In genomic region chr3:108223928-108224327, GRCh38 we compare ENCODE assay signal across 11 cellular contexts. TPM values are rescaled to one million over a fixed set of nuclear protein-coding genes. Genes with fewer than 3 reads are reported as not detected.
DNase-seq lines count a peak whose midpoint lies in the region; ATAC-seq and TF ChIP-seq lines count a peak whose summit lies in the region.
"Had no signal": no experiment of that assay in that cellular context is flagged by ENCODE, and none has a peak within 500 bp of the region (broad histone marks: within the 10 kb centered on the region; RNA-seq: fewer than 3 reads in every experiment).

No MANE protein-coding gene starts in this region.

- ATAC-seq in activated naive CD4-positive, alpha-beta T cell treated with anti-CD3 and anti-CD28 coated beads, Interleukin-2, amount 50 U/mL, for 72 hours: no peak
- ATAC-seq in memory B cell (ENCODE audit: low read depth): no peak

- no peaks in the 10 kb centered on the region for H3K9me3 Mint-ChIP-seq in activated naive CD4-positive, alpha-beta T cell treated with anti-CD3 and anti-CD28 coated beads, Interleukin-2, amount 50 U/mL, for 72 hours
- H3K9me3 Mint-ChIP-seq in memory B cell (no peaks in the 10 kb centered on the region), Calu3 (ENCODE audit: low read depth, unreplicated experiment) (no peaks in the 10 kb centered on the region)

- H3K79me2 ChIP-seq in ACC112 (ENCODE audit: control insufficient read depth, insufficient read depth, low read length, unreplicated experiment): peaks cover 28% of the 10 kb centered on the region

- DNase-seq in activated naive CD4-positive, alpha-beta T cell treated with anti-CD3 and anti-CD28 coated beads, Interleukin-2, amount 50 U/mL, for 72 hours (ENCODE audit: low spot score in 2 of 2): no peak
- no peak for DNase-seq in memory B cell (ENCODE audit: low spot score in 2 of 2)
- no peak for DNase-seq in Calu3
- no peak for DNase-seq in RWPE1 (ENCODE audit: low spot score)
- DNase-seq in stimulated activated CD4-positive, alpha-beta T cell treated with anti-CD3 and anti-CD28 coated beads, Interleukin-15, amount 100 ng/mL, for 24 hours: no peak
- DNase-seq in kidney tubule cell (ENCODE audit: low spot score): no peak
- DNase-seq: NCI-H446 treated with DMSO at 0.1 percent for 48 hours, testis had no signal

- H3K9me3 ChIP-seq in KOPT-K1 (ENCODE audit: insufficient read depth, low read length, poor library complexity, severe bottlenecking): no peaks in the 10 kb centered on the region
- H3K9me3 ChIP-seq: HAP-1, testis had no signal

- peak overlapping the region; percentile 99 for H3K4me3 Mint-ChIP-seq in memory B cell
- H3K4me3 Mint-ChIP-seq in Calu3 (ENCODE audit: low read depth, unreplicated experiment): no peak overlapping the region

- peaks cover 7 to 8% of the 10 kb centered on the region in 2 donors for H3K36me3 Mint-ChIP-seq in activated naive CD4-positive, alpha-beta T cell treated with anti-CD3 and anti-CD28 coated beads, Interleukin-2, amount 50 U/mL, for 72 hours
- H3K36me3 Mint-ChIP-seq in memory B cell (no peaks in the 10 kb centered on the region), Calu3 (ENCODE audit: insufficient read depth, unreplicated experiment) (peaks cover 17% of the 10 kb centered on the region)

- intact Hi-C loops in Calu3 (cut with micrococcal nuclease; ENCODE audit: unreplicated experiment): loop anchor here (2.0 to 10.0 kb wide), 3 partner anchors 79 to 251 kb away; no protein-coding TSS in a partner anchor

- H3K36me3 ChIP-seq in ACC112 (ENCODE audit: insufficient read depth, low read length) (no peaks in the 10 kb centered on the region), KOPT-K1 (ENCODE audit: insufficient read depth, low read length) (no peaks in the 10 kb centered on the region)
- H3K36me3 ChIP-seq: HAP-1 had no signal

- H3K27ac ChIP-seq in ACC112 (ENCODE audit: low read depth, low read length) (0 out of 2 replicates have a peak overlapping the region, but pooled peaks have one; percentile 1), KOPT-K1 (ENCODE audit: low read depth, low read length, poor library complexity, severe bottlenecking) (peak overlapping the region; percentile 73), RWPE1 (no peak overlapping the region)

- H3K4me1 Mint-ChIP-seq in memory B cell (peaks cover 20% of the 10 kb centered on the region), Calu3 (ENCODE audit: low read depth, unreplicated experiment) (peaks cover 24% of the 10 kb centered on the region)

- no TSS peak for BruUV-seq in Calu3 (replicated peaks; lab: Mats Ljungman, UMichigan)

- no peaks in the 10 kb centered on the region for H3K27me3 ChIP-seq in ACC112 (ENCODE audit: insufficient read depth, low read length)
- H3K27me3 ChIP-seq: testis had no signal

- POLR2A ChIA-PET in RWPE1 (lab: Yijun Ruan, JAX; ENCODE audit: low non-redundant PET): interaction anchor here (0.6 kb wide), 1 partner anchor 615 kb away, joined by 9 read pairs; no protein-coding TSS in a partner anchor

- CTCF ChIA-PET in Calu3 (lab: Charles Lee): no interaction called here
- CTCF ChIA-PET in RWPE1 (lab: Yijun Ruan, JAX): interaction anchor here (0.5 kb wide), 1 partner anchor 265 kb away, joined by 5 read pairs; no protein-coding TSS in a partner anchor

- peak overlapping the region; percentile 97 for H3K4me3 ChIP-seq in ACC112 (ENCODE audit: low read depth, low read length)
- H3K4me3 ChIP-seq: HAP-1, testis had no signal

- H3K27ac Mint-ChIP-seq in activated naive CD4-positive, alpha-beta T cell treated with anti-CD3 and anti-CD28 coated beads, Interleukin-2, amount 50 U/mL, for 72 hours: peak overlapping the region; percentile 97 to 98
- H3K27ac Mint-ChIP-seq in memory B cell (peak overlapping the region; percentile 100), Calu3 (ENCODE audit: unreplicated experiment) (no peak overlapping the region)

- H3K27me3 Mint-ChIP-seq in memory B cell: no peaks in the 10 kb centered on the region
- H3K27me3 Mint-ChIP-seq in Calu3 (ENCODE audit: unreplicated experiment): no peaks in the 10 kb centered on the region

- peaks cover 34% of the 10 kb centered on the region for H3K4me1 ChIP-seq in ACC112 (ENCODE audit: control insufficient read depth, insufficient read depth, low read length, unreplicated experiment)

- TF ChIP-seq CTCF in Calu3 (IDR thresholded peaks at IDR 0.05; ENCODE audit: unreplicated experiment) (no peak), RWPE1 (conservative IDR thresholded peaks at IDR 0.05; ENCODE audit: low read depth) (no peak)

- peak overlapping the region; percentile 87 for H2AFZ ChIP-seq in ACC112 (ENCODE audit: low read length, unreplicated experiment)

RNA-seq across cellular contexts. Expression of gene IFT57, which starts 1.7 kb away (rescaled TPM):
- total RNA-seq in activated naive CD4-positive, alpha-beta T cell treated with anti-CD3 and anti-CD28 coated beads, Interleukin-2, amount 50 U/mL, for 72 hours: 10 to 100 TPM; 11.3 to 25.5 TPM
- total RNA-seq in Calu3 (2022): 35.4 and 47.2 TPM in 2 replicates
